Comparison of ENCODE assay signal across 8 cellular contexts in the genomic region with DNA sequence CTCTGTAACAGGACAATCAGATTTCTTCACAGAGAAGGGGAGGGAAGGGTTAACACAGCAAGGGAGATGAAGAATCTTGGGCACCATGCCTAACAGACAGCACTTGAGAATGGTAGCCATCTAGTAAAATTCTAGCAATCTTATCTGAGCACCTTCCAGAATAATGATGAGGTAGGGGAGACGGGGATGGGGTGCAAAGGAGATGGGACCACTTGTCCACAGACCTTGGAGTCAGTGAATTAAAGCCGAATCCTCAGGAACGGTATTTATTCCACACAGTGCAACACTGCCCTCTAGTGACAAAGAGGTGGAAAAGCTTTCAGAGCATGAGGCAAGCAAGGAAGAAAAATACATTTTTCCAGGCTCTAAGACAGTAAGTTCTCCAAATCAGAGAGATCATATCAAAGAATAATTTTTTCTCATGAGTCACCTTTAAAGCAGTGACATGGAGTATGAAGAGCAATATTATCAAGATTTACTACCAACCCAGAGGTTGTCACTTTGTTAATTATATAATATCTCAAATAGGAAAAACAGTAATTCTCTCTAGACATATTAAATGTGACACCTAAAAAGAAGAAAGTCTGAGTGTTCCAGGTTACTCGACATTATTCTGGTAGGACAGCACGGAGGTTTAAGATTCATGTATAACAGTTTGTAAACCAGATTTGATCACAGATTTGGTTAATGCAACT. TPM values are rescaled to one million over a fixed set of nuclear protein-coding genes. Genes with fewer than 3 reads are reported as not detected.
A peak's percentile ranks its signal among the peaks of the same experiment; 100 is the strongest.
DNase-seq lines count a peak whose midpoint lies in the region; ATAC-seq and TF ChIP-seq lines count a peak whose summit lies in the region.

No MANE protein-coding gene starts in this region.

- H3K27me3 ChIP-seq in KMS-11 (ENCODE audit: insufficient read depth, low read depth) (no peaks in the 10 kb centered on the region), PC-9 (ENCODE audit: insufficient read depth, low read depth) (no peaks in the 10 kb centered on the region)

- H3K4me1 Mint-ChIP-seq in MCF 10A (ENCODE audit: insufficient read depth, unreplicated experiment): no peaks in the 10 kb centered on the region
- no peaks in the 10 kb centered on the region for H3K4me1 Mint-ChIP-seq in stimulated activated naive B cell treated with anti-CD40 and anti-IgM and Interleukin-4, amounts not matched to agents 10 μg/mL and 1 μg/mL and 100 μg/mL, for 72 hours

- H3K79me2 ChIP-seq in KMS-11 (ENCODE audit: insufficient read depth, low read depth) (no peaks in the 10 kb centered on the region), PC-9 (ENCODE audit: low read depth) (no peaks in the 10 kb centered on the region)

- peak in 1 of 2 donors; percentile 53 for ATAC-seq in stimulated activated naive B cell treated with anti-CD40 and anti-IgM and Interleukin-4, amounts not matched to agents 10 μg/mL and 1 μg/mL and 100 μg/mL, for 72 hours (replicated peaks)

- H2AFZ ChIP-seq in KMS-11 (ENCODE audit: low read depth) (no peak overlapping the region), PC-9 (no peak overlapping the region)

- no peaks in the 10 kb centered on the region for H3K9me3 ChIP-seq in PC-9 (ENCODE audit: insufficient read depth, low read depth)

- H3K4me3 ChIP-seq in KMS-11 (IDR thresholded peaks at IDR 0.05; ENCODE audit: insufficient read depth, low read depth, low read length) (no peak overlapping the region), PC-9 (no peak overlapping the region)

- peak; percentile 82 for TF ChIP-seq CTCF in GM10266 (IDR thresholded peaks at IDR 0.05; ENCODE audit: control insufficient read depth, insufficient read depth, low read depth, missing control alignments)
- TF ChIP-seq CTCF in KMS-11 (conservative IDR thresholded peaks at IDR 0.05; ENCODE audit: low read depth, low read length): peak; percentile 88
- peak; percentile 98 for TF ChIP-seq CTCF in PC-9 (conservative IDR thresholded peaks at IDR 0.05)
- TF ChIP-seq CTCF in MCF 10A (IDR thresholded peaks at IDR 0.05; ENCODE audit: unreplicated experiment): peak; percentile 89

- no peaks in the 10 kb centered on the region for H3K9me3 Mint-ChIP-seq in MCF 10A (ENCODE audit: unreplicated experiment)
- H3K9me3 Mint-ChIP-seq in stimulated activated naive B cell treated with anti-CD40 and anti-IgM and Interleukin-4, amounts not matched to agents 10 μg/mL and 1 μg/mL and 100 μg/mL, for 72 hours: no peaks in the 10 kb centered on the region

- H3K27me3 Mint-ChIP-seq in MCF 10A (ENCODE audit: insufficient read depth, unreplicated experiment): no peaks in the 10 kb centered on the region
- H3K27me3 Mint-ChIP-seq in stimulated activated naive B cell treated with anti-CD40 and anti-IgM and Interleukin-4, amounts not matched to agents 10 μg/mL and 1 μg/mL and 100 μg/mL, for 72 hours: no peaks in the 10 kb centered on the region

- no peaks in the 10 kb centered on the region for H3K9me2 ChIP-seq in PC-9 (ENCODE audit: insufficient read depth)

- POLR2A ChIA-PET in PC-9 (lab: Charles Lee; ENCODE audit: unreplicated experiment): no interaction called here
- POLR2A ChIA-PET in MCF 10A (lab: Yijun Ruan, JAX): interaction anchor here (0.6 to 0.8 kb wide), 2 partner anchors 102 to 163 kb away, joined by 3 to 4 read pairs; no protein-coding TSS in a partner anchor

- no peaks in the 10 kb centered on the region for H3K36me3 Mint-ChIP-seq in MCF 10A (ENCODE audit: insufficient read depth, unreplicated experiment)
- peaks cover 51 to 71% of the 10 kb centered on the region in 2 donors for H3K36me3 Mint-ChIP-seq in stimulated activated naive B cell treated with anti-CD40 and anti-IgM and Interleukin-4, amounts not matched to agents 10 μg/mL and 1 μg/mL and 100 μg/mL, for 72 hours

- H3K4me2 ChIP-seq in KMS-11: no peak overlapping the region
- H3K4me2 ChIP-seq in PC-9: no peak overlapping the region

- no peak overlapping the region for H3K27ac Mint-ChIP-seq in MCF 10A (ENCODE audit: low read depth, unreplicated experiment)
- H3K27ac Mint-ChIP-seq in stimulated activated naive B cell treated with anti-CD40 and anti-IgM and Interleukin-4, amounts not matched to agents 10 μg/mL and 1 μg/mL and 100 μg/mL, for 72 hours: peak overlapping the region; percentile 37

- H3K36me3 ChIP-seq in KMS-11 (ENCODE audit: insufficient read depth) (no peaks in the 10 kb centered on the region), PC-9 (ENCODE audit: low read depth) (no peaks in the 10 kb centered on the region)

- peak; percentile 54 to 58 for DNase-seq in AML-193 (lab: John Stamatoyannopoulos, UW)
- DNase-seq in GM10266 (ENCODE audit: extremely low spot score): peak; percentile 35
- peak; percentile 20 to 56 for DNase-seq in PC-9
- peak; percentile 78 for DNase-seq in MCF 10A (ENCODE audit: unreplicated experiment)
- DNase-seq in iPS-NIHi7 (ENCODE audit: extremely low spot score): peak; percentile 79
- no peak for DNase-seq in stimulated activated naive B cell treated with anti-CD40 and anti-IgM and Interleukin-4, amounts not matched to agents 10 μg/mL and 1 μg/mL and 100 μg/mL, for 72 hours
- DNase-seq in mesenteric fat pad (ENCODE audit: low spot score): no peak

- BruUV-seq in PC-9 (replicated peaks; lab: Mats Ljungman, UMichigan) (no TSS peak), MCF 10A (replicated peaks; lab: Mats Ljungman, UMichigan) (no TSS peak)

- H4K20me1 ChIP-seq in KMS-11 (ENCODE audit: insufficient read depth) (no peaks in the 10 kb centered on the region), PC-9 (ENCODE audit: insufficient read depth) (no peaks in the 10 kb centered on the region)

- CTCF ChIA-PET in PC-9 (lab: Charles Lee) (interaction anchor here (0.6 to 1.1 kb wide), 2 partner anchors 8 to 92 kb away, joined by 4 read pairs; no protein-coding TSS in a partner anchor), MCF 10A (lab: Yijun Ruan, JAX) (interaction anchor here (0.5 to 6.3 kb wide), 32 partner anchors 9 to 744 kb away, joined by 3 to 49 read pairs (median 4); partner anchors contain the start of gene C1orf52)

- H3K4me1 ChIP-seq in KMS-11 (ENCODE audit: low read depth, poor library complexity, severe bottlenecking) (no peaks in the 10 kb centered on the region), PC-9 (replicated peaks; ENCODE audit: insufficient read depth) (no peaks in the 10 kb centered on the region)

- H3K27ac ChIP-seq in KMS-11 (no peak overlapping the region), PC-9 (no peak overlapping the region)

- no peak overlapping the region for H3K4me3 Mint-ChIP-seq in MCF 10A (ENCODE audit: unreplicated experiment)
- H3K4me3 Mint-ChIP-seq in stimulated activated naive B cell treated with anti-CD40 and anti-IgM and Interleukin-4, amounts not matched to agents 10 μg/mL and 1 μg/mL and 100 μg/mL, for 72 hours: no peak overlapping the region

- no peaks in the 10 kb centered on the region for H3F3A ChIP-seq in PC-9 (ENCODE audit: insufficient read depth, low read depth)

- no peak overlapping the region for H3K9ac ChIP-seq in KMS-11

- intact Hi-C loops in PC-9 (cut with micrococcal nuclease; ENCODE audit: unreplicated experiment) (loop anchor here (5.0 kb wide), 4 partner anchors 164 to 1029 kb away; no protein-coding TSS in a partner anchor), MCF 10A (cut with micrococcal nuclease) (loop anchor here (1.0 to 5.0 kb wide), 6 partner anchors 164 to 795 kb away; no protein-coding TSS in a partner anchor)

RNA-seq across cellular contexts. Expression of gene LPAR3, which starts 43.3 kb away (rescaled TPM):
- not detected in 2 replicates for total RNA-seq in PC-9 (2021)
- total RNA-seq in MCF 10A (2022): 1.0 and 1.1 TPM in 2 replicates
- not detected for total RNA-seq in mesenteric fat pad

Comparison
In these comparisons a context has a peak if more than half of its experiments do, and no peak if none do; other contexts are left out.
1. DNase-seq: peak in AML-193 (2 of 2), GM10266 (single experiment), PC-9 (2 of 2), MCF 10A (single experiment) and iPS-NIHi7 (single experiment); none in stimulated activated naive B cell treated with anti-CD40 and anti-IgM and Interleukin-4, amounts not matched to agents 10 μg/mL and 1 μg/mL and 100 μg/mL, for 72 hours (single experiment) and mesenteric fat pad (single experiment).
2. Peak in every context shown above with its lines, with median percentiles within 50 percentile points of each other: CTCF ChIP-seq.